ENCODE assay signal across 8 cellular contexts in the genomic region with DNA sequence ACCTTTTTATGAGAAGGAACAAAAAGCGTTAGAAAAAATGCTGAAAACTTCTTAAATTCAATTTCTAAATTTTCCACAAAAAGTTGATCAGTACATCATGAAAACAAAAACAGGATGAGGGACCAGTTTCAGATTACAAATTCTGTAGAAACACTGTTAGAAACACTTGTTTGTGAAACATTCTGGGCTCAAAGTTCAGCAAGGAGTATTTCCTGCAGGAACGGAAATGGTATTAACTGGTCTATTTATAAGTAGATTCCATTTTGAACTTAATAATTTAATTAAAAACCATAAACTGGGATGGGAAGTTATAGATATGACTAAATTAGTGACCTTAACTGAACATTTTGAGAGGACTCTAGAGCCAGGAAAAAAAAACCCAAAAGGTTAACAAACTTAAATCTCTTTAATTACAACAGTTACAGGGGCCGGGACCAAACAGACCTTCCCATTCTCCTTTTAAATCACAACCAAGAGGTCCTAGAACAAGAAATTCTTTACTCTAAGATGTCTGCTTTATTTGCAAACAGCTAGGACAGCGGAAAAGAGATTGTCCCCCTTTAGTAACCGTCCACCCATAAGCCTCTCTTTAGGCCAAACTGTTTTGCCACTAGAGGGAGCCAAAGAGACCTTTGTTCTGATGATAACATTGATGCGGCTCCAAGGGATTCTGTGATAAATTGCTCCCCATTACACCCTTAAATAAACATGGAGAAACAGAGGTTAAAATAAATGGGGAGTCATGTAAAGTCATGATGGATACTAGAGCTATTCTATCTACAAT.
DNase-seq lines count a peak whose midpoint lies in the region; ATAC-seq and TF ChIP-seq lines count a peak whose summit lies in the region.

No MANE protein-coding gene starts in this region.

- H3K36me3 Mint-ChIP-seq in chondrocyte (ENCODE audit: low read depth), result peaks cover 2% of the 10 kb centered on the region
- H3K36me3 Mint-ChIP-seq in neural crest cell (ENCODE audit: low read depth), result peaks cover 3% of the 10 kb centered on the region

- H3K4me1 Mint-ChIP-seq in chondrocyte (ENCODE audit: low read depth) (no peaks in the 10 kb centered on the region), neural crest cell (no peaks in the 10 kb centered on the region)

- peak; percentile 62 for ATAC-seq in GM21526 (IDR thresholded peaks at IDR 0.05; ENCODE audit: low FRiP score, unreplicated experiment)
- ATAC-seq in HG03520 (IDR thresholded peaks at IDR 0.05; ENCODE audit: unreplicated experiment), result no peak

- peak; percentile 4 to 9 for DNase-seq in activated CD4-positive, alpha-beta T cell treated with anti-CD3 and anti-CD28 coated beads for 4 hours
- no peak for DNase-seq in activated CD4-positive, alpha-beta T cell treated with anti-CD3 and anti-CD28 coated beads, Interleukin-2, amount 50 U/mL, for 4 hours
- DNase-seq in NCI-H2171 treated with DMSO at 0.1 percent for 48 hours (lab: John Stamatoyannopoulos, UW), result peak; percentile 7
- DNase-seq in chondrocyte (ENCODE audit: low spot score), result no peak
- DNase-seq in neural crest cell (ENCODE audit: low read depth, low spot score), result peak; percentile 39
- DNase-seq in NCI-H1048 (lab: John Stamatoyannopoulos, UW), result no peak

- peak; percentile 83 for TF ChIP-seq CTCF in chondrocyte (IDR thresholded peaks at IDR 0.05)
- peak; percentile 86 for TF ChIP-seq CTCF in neural crest cell (conservative IDR thresholded peaks at IDR 0.05)

- H3K9me3 Mint-ChIP-seq in chondrocyte (ENCODE audit: low read depth), result peaks cover 19% of the 10 kb centered on the region
- peaks cover 21% of the 10 kb centered on the region for H3K9me3 Mint-ChIP-seq in neural crest cell

- H3K27me3 Mint-ChIP-seq in chondrocyte (ENCODE audit: low read depth) (no peaks in the 10 kb centered on the region), neural crest cell (ENCODE audit: low read depth) (no peaks in the 10 kb centered on the region)

- no peak overlapping the region for H3K27ac Mint-ChIP-seq in chondrocyte (ENCODE audit: unreplicated experiment)
- no peak overlapping the region for H3K27ac Mint-ChIP-seq in neural crest cell (ENCODE audit: unreplicated experiment)

- H3K4me3 Mint-ChIP-seq in chondrocyte (ENCODE audit: unreplicated experiment) (no peak overlapping the region), neural crest cell (no peak overlapping the region)

Comparison
In these comparisons a context has a peak if more than half of its experiments do, and no peak if none do; other contexts are left out.
1. DNase-seq: peak in activated CD4-positive, alpha-beta T cell treated with anti-CD3 and anti-CD28 coated beads for 4 hours (2 of 2), NCI-H2171 treated with DMSO at 0.1 percent for 48 hours (single experiment) and neural crest cell (single experiment); none in activated CD4-positive, alpha-beta T cell treated with anti-CD3 and anti-CD28 coated beads, Interleukin-2, amount 50 U/mL, for 4 hours (0 of 2), chondrocyte (single experiment) and NCI-H1048 (single experiment).